In the genomic region with DNA sequence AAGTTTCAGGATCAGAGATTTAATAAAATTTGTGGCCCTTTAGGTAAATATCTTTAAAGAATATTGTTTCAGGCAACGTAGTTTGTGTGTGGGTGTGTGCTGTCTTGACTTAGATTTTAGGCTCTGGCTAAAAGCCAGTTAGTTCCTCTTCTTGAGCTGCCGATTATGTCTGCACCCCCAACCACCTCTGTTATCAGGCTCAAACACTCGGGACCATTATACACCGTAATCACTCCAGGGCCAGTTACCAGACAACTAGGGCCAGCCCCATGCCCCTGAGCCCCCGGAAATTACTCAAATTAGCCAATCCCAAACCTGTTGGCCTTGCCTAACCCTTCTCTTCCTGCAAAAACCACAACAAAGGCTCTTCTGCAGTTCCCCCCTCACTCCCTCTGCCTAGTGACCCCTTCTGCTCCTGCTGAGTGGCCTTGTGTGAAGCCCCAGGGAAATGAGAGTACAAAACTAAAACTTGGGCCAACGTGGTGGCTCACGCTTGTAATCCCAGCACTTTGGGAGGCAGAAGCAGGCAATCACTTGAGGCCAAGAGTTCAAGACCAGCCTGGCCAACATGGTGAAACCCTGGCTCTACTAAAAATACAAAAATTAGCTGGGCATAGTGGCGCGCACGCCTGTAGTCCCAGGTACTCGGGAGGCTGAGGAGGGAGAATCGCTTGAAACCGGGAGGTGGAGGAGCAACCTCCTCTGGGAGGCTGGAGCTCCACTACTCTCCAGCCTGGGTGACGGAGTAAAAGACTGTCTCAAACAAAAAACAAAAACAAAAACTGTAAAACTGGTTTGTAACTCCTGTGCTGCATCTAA, we compare ENCODE assay signal across 1 cellular context.
TF ChIP-seq lines count a peak whose summit lies in the region.

No MANE protein-coding gene starts in this region.

TF ChIP-seq in HepG2, 621 proteins besides CTCF, POLR2A, EP300 and RAD21 (continued from another document and continues in another):
- TF ChIP-seq ZNF318 (CRISPR knock-in tag; IDR thresholded peaks at IDR 0.05) (no peak), ZNF891 (CRISPR knock-in tag; IDR thresholded peaks at IDR 0.05) (no peak), ZMYM2 (CRISPR knock-in tag; IDR thresholded peaks at IDR 0.05) (peak; percentile 97), XBP1 (CRISPR knock-in tag; IDR thresholded peaks at IDR 0.05) (no peak), ZNF709 (CRISPR knock-in tag; IDR thresholded peaks at IDR 0.05) (no peak), NFE2 (CRISPR knock-in tag; IDR thresholded peaks at IDR 0.05) (no peak), ZNF614 (CRISPR knock-in tag; IDR thresholded peaks at IDR 0.05; ENCODE audit: borderline replicate concordance) (peak; percentile 39; the same call in 1 of the 2 replicates), ZNF788 (CRISPR knock-in tag; IDR thresholded peaks at IDR 0.05; ENCODE audit: borderline replicate concordance) (peak; percentile 67; the same call in 1 of the 2 replicates), ZNF691 (CRISPR knock-in tag; IDR thresholded peaks at IDR 0.05; ENCODE audit: borderline replicate concordance, low read depth) (no peak), ARID5B (CRISPR knock-in tag; IDR thresholded peaks at IDR 0.05) (peak; percentile 83), DRAP1 (CRISPR knock-in tag; IDR thresholded peaks at IDR 0.05) (0 out of 2 replicates have a peak, but pooled peaks have one; percentile 59), XRCC5 (optimal IDR thresholded peaks at IDR 0.05; ENCODE audit: low read length) (no peak), DR1 (CRISPR knock-in tag; IDR thresholded peaks at IDR 0.05) (no peak), MXI1 (IDR thresholded peaks at IDR 0.05; ENCODE audit: borderline replicate concordance, low read depth, low read length) (no peak), ZNF367 (CRISPR knock-in tag; IDR thresholded peaks at IDR 0.05; ENCODE audit: borderline replicate concordance) (no peak), ZNF335 (CRISPR knock-in tag; IDR thresholded peaks at IDR 0.05) (no peak), HCFC1 (IDR thresholded peaks at IDR 0.05; ENCODE audit: low read depth, low read length) (no peak), ZNF530 (CRISPR knock-in tag; IDR thresholded peaks at IDR 0.05; ENCODE audit: low read depth) (no peak), ATF7-NPFF (CRISPR knock-in tag; IDR thresholded peaks at IDR 0.05; ENCODE audit: low read depth) (no peak), SP1 (IDR thresholded peaks at IDR 0.05) (no peak), SP1 (CRISPR knock-in tag; IDR thresholded peaks at IDR 0.05) (no peak), HMG20B (CRISPR knock-in tag; conservative IDR thresholded peaks at IDR 0.05) (no peak), RFX1 (IDR thresholded peaks at IDR 0.05) (no peak), ZUFSP (CRISPR knock-in tag; IDR thresholded peaks at IDR 0.05; ENCODE audit: borderline replicate concordance) (no peak), ZNF138 (CRISPR knock-in tag; IDR thresholded peaks at IDR 0.05; ENCODE audit: low read depth) (no peak), TBP (CRISPR knock-in tag; IDR thresholded peaks at IDR 0.05) (no peak), TRIM24 (CRISPR knock-in tag; IDR thresholded peaks at IDR 0.05) (no peak; the same call in 1 of the 2 replicates), POGZ (CRISPR knock-in tag; IDR thresholded peaks at IDR 0.05) (peak; percentile 67), SKI (IDR thresholded peaks at IDR 0.05; ENCODE audit: partially characterized antibody) (peak; percentile 32), ZNF720 (CRISPR knock-in tag; IDR thresholded peaks at IDR 0.05) (no peak)
- TF ChIP-seq, protein P1, sequence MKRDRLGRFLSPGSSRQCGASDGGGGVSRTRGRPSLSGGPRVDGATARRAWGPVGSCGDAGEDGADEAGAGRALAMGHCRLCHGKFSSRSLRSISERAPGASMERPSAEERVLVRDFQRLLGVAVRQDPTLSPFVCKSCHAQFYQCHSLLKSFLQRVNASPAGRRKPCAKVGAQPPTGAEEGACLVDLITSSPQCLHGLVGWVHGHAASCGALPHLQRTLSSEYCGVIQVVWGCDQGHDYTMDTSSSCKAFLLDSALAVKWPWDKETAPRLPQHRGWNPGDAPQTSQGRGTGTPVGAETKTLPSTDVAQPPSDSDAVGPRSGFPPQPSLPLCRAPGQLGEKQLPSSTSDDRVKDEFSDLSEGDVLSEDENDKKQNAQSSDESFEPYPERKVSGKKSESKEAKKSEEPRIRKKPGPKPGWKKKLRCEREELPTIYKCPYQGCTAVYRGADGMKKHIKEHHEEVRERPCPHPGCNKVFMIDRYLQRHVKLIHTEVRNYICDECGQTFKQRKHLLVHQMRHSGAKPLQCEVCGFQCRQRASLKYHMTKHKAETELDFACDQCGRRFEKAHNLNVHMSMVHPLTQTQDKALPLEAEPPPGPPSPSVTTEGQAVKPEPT (CRISPR knock-in tag; IDR thresholded peaks at IDR 0.05; ENCODE audit: low read depth): 0 out of 2 replicates have a peak, but pooled peaks have one; percentile 18
- TF ChIP-seq, protein P2, sequence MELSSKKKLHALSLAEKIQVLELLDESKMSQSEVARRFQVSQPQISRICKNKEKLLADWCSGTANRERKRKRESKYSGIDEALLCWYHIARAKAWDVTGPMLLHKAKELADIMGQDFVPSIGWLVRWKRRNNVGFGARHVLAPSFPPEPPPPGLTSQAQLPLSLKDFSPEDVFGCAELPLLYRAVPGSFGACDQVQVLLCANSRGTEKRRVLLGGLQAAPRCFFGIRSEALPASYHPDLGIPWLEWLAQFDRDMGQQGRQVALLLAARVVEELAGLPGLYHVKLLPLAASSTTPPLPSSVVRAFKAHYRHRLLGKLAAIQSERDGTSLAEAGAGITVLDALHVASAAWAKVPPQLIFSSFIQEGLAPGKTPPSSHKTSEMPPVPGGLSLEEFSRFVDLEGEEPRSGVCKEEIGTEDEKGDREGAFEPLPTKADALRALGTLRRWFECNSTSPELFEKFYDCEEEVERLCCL (CRISPR knock-in tag; IDR thresholded peaks at IDR 0.05; ENCODE audit: borderline replicate concordance): no peak
- TF ChIP-seq, protein P3, sequence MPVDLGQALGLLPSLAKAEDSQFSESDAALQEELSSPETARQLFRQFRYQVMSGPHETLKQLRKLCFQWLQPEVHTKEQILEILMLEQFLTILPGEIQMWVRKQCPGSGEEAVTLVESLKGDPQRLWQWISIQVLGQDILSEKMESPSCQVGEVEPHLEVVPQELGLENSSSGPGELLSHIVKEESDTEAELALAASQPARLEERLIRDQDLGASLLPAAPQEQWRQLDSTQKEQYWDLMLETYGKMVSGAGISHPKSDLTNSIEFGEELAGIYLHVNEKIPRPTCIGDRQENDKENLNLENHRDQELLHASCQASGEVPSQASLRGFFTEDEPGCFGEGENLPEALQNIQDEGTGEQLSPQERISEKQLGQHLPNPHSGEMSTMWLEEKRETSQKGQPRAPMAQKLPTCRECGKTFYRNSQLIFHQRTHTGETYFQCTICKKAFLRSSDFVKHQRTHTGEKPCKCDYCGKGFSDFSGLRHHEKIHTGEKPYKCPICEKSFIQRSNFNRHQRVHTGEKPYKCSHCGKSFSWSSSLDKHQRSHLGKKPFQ (CRISPR knock-in tag; IDR thresholded peaks at IDR 0.05; ENCODE audit: insufficient replicate concordance): peak; percentile 40
- TF ChIP-seq, protein P4, sequence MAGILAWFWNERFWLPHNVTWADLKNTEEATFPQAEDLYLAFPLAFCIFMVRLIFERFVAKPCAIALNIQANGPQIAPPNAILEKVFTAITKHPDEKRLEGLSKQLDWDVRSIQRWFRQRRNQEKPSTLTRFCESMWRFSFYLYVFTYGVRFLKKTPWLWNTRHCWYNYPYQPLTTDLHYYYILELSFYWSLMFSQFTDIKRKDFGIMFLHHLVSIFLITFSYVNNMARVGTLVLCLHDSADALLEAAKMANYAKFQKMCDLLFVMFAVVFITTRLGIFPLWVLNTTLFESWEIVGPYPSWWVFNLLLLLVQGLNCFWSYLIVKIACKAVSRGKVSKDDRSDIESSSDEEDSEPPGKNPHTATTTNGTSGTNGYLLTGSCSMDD (CRISPR knock-in tag; IDR thresholded peaks at IDR 0.05): no peak
